In genomic region chr14:65958664-65959562, GRCh38 we compare ENCODE assay signal across 8 cellular contexts.
DNase-seq lines count a peak whose midpoint lies in the region; ATAC-seq and TF ChIP-seq lines count a peak whose summit lies in the region.

No MANE protein-coding gene starts in this region.

- H3K36me3 Mint-ChIP-seq in Calu3 (ENCODE audit: insufficient read depth, unreplicated experiment) (no peaks in the 10 kb centered on the region), T-helper 17 cell (ENCODE audit: low read depth) (no peaks in the 10 kb centered on the region)

- DNase-seq in Calu3 (no peak), LHCN-M2 (ENCODE audit: low read depth) (peak; percentile 15), T-helper 17 cell (no peak), foreskin keratinocyte (peak in 1 of 2 donors; percentile 11), putamen (ENCODE audit: low spot score) (peak; percentile 23), NCI-H526 treated with DMSO at 0.1 percent for 48 hours (lab: John Stamatoyannopoulos, UW) (no peak)
- no peak for DNase-seq in effector memory CD4-positive, alpha-beta T cell

- H3K4me1 Mint-ChIP-seq in Calu3 (ENCODE audit: low read depth, unreplicated experiment): no peaks in the 10 kb centered on the region
- peaks cover 21% of the 10 kb centered on the region for H3K4me1 Mint-ChIP-seq in T-helper 17 cell

- peaks cover 23% of the 10 kb centered on the region for H3K27me3 ChIP-seq in foreskin keratinocyte
- H3K27me3 ChIP-seq in effector memory CD4-positive, alpha-beta T cell (replicated peaks; ENCODE audit: control insufficient read depth, insufficient read depth, low read length, poor library complexity, severe bottlenecking): no peaks in the 10 kb centered on the region

- H3K9me3 ChIP-seq in T-helper 17 cell (ENCODE audit: control insufficient read depth, low read length, poor library complexity, severe bottlenecking): no peaks in the 10 kb centered on the region
- no peaks in the 10 kb centered on the region for H3K9me3 ChIP-seq in effector memory CD4-positive, alpha-beta T cell (ENCODE audit: control insufficient read depth, low read length)

- no TSS peak for BruUV-seq in Calu3 (replicated peaks; lab: Mats Ljungman, UMichigan)

- H3K9me3 Mint-ChIP-seq in Calu3 (ENCODE audit: low read depth, unreplicated experiment): no peaks in the 10 kb centered on the region

- H3K4me1 ChIP-seq in foreskin keratinocyte: no peaks in the 10 kb centered on the region
- peaks cover 7% of the 10 kb centered on the region for H3K4me1 ChIP-seq in effector memory CD4-positive, alpha-beta T cell (ENCODE audit: control insufficient read depth, insufficient read depth, low read length, poor library complexity, severe bottlenecking)

- no peaks in the 10 kb centered on the region for H3K36me3 ChIP-seq in effector memory CD4-positive, alpha-beta T cell (ENCODE audit: control insufficient read depth, insufficient read depth, low read length)

- peak; percentile 17 for TF ChIP-seq CTCF in Calu3 (IDR thresholded peaks at IDR 0.05; ENCODE audit: unreplicated experiment)
- TF ChIP-seq CTCF in foreskin keratinocyte (conservative IDR thresholded peaks at IDR 0.05): peak; percentile 66

- H3K27ac Mint-ChIP-seq in Calu3 (ENCODE audit: unreplicated experiment): no peak overlapping the region
- no peak overlapping the region for H3K27ac Mint-ChIP-seq in T-helper 17 cell

- H3K4me3 Mint-ChIP-seq in Calu3 (ENCODE audit: low read depth, unreplicated experiment): no peak overlapping the region
- no peak overlapping the region for H3K4me3 Mint-ChIP-seq in T-helper 17 cell

- ATAC-seq in GM19395 (IDR thresholded peaks at IDR 0.05; ENCODE audit: unreplicated experiment) (peak; percentile 73), T-helper 17 cell (peak; percentile 59), foreskin keratinocyte (peak; percentile 29)

- H3K27me3 Mint-ChIP-seq in Calu3 (ENCODE audit: unreplicated experiment) (peaks cover 32% of the 10 kb centered on the region), T-helper 17 cell (peaks cover 4% of the 10 kb centered on the region)

- CTCF ChIA-PET in Calu3 (lab: Charles Lee): interaction anchor here (0.6 to 2.9 kb wide), 4 partner anchors 9 to 544 kb away, joined by 3 to 17 read pairs (median 4); no protein-coding TSS in a partner anchor

- intact Hi-C loops in Calu3 (cut with micrococcal nuclease; ENCODE audit: unreplicated experiment): loop anchor here (2.0 to 10.0 kb wide), 3 partner anchors 134 to 794 kb away; no protein-coding TSS in a partner anchor

- no peak overlapping the region for H3K4me3 ChIP-seq in effector memory CD4-positive, alpha-beta T cell (ENCODE audit: insufficient read depth, low read depth, low read length, poor library complexity, severe bottlenecking)

- H3K27ac ChIP-seq in foreskin keratinocyte: no peak overlapping the region
- no peak overlapping the region for H3K27ac ChIP-seq in effector memory CD4-positive, alpha-beta T cell (ENCODE audit: insufficient read depth, low read length, poor library complexity, severe bottlenecking)

Comparison
In these comparisons a context has a peak if more than half of its experiments do, and no peak if none do; other contexts are left out.
1. DNase-seq: peak in LHCN-M2 (single experiment) and putamen (single experiment); none in Calu3 (single experiment), T-helper 17 cell (0 of 3), effector memory CD4-positive, alpha-beta T cell (0 of 3) and NCI-H526 treated with DMSO at 0.1 percent for 48 hours (single experiment).
2. Peak in every context shown above with its lines, with median percentiles within 50 percentile points of each other: ATAC-seq.